ENCODE assay signal across 18 cellular contexts in the genomic region with DNA sequence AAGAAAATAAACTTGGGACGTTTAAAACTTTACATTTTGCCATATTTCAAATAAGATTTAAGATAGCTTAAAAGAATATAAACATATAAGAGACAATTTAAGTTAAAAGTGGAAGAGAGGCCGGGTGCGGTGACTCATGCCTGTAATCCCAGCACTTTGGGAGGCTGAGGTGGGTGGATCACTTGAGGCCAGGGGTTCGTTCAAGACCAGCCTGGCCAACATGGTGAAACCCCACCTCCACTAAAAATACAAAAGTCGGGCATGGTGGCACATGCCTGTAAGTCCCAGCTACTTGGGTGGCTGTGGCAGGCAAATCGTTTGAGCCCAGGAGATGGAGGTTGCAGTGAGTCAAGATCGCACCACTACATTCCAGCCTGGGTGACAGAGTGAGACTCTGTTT. TPM values are rescaled to one million over a fixed set of nuclear protein-coding genes. Genes with fewer than 3 reads are reported as not detected.
"Had no signal": no experiment of that assay in that cellular context is flagged by ENCODE, and none has a peak within 500 bp of the region (broad histone marks: within the 10 kb centered on the region; RNA-seq: fewer than 3 reads in every experiment).

No MANE protein-coding gene starts in this region.

RNA-seq across cellular contexts. Expression of gene IL12B, which starts 29.6 kb away (rescaled TPM):
- total RNA-seq: activated CD4-positive, alpha-beta T cell treated with anti-CD3 and anti-CD28 coated beads for 36 hours; activated CD4-positive, alpha-beta T cell treated with anti-CD3 and anti-CD28 coated beads, Interleukin-2, amount 10 ng/mL, durations not matched to agents 7 days and 5 days; activated naive CD8-positive, alpha-beta T cell treated with anti-CD3 and anti-CD28 coated beads, Interleukin-2, amount 10 ng/mL, durations not matched to agents 7 days and 5 days; activated T-cell treated with anti-CD3 and anti-CD28 coated beads, Interleukin-2, amount 50 U/mL, for 72 hours; ascending aorta; breast epithelium; cardiac muscle cell; colonic mucosa; dermis microvascular lymphatic vessel endothelial cell; endothelial cell of umbilical vein; esophagus squamous epithelium; fibroblast of lung; fibroblast of villous mesenchyme; gastroesophageal sphincter; glomerular endothelial cell; heart right ventricle; hepatocyte had no signal
- polyA plus RNA-seq: cardiac muscle cell, endothelial cell of umbilical vein, esophagus, fibroblast of lung, heart right ventricle, hepatocyte had no signal
